Comparison of ENCODE assay signal across 15 cellular contexts in the genomic region with DNA sequence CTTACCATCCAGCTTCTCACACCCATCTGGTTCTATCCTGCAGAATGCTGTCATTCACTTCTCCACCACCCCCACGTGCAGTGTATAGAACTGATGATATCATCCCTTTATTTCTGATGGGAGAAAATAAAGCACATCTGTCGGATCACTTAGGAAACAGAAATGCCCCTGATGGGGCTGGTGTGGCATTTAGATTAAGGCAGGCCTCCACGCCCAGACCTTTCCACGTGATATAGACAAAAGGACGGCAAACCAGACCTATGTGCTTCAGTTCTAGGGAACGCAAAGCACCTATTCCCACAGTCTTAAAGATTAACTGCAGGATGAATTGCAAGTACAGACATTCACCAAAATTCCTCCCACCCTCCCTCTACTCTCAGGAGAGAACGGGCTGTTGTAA. TPM values are rescaled to one million over a fixed set of nuclear protein-coding genes. Genes with fewer than 3 reads are reported as not detected.
DNase-seq lines count a peak whose midpoint lies in the region; ATAC-seq and TF ChIP-seq lines count a peak whose summit lies in the region.
"Had no signal": no experiment of that assay in that cellular context is flagged by ENCODE, and none has a peak within 500 bp of the region (broad histone marks: within the 10 kb centered on the region; RNA-seq: fewer than 3 reads in every experiment).

No MANE protein-coding gene starts in this region.

- H2BK120ac ChIP-seq in IMR-90 (ENCODE audit: low read depth, low read length): peak overlapping the region; percentile 97

- H3K9me1 ChIP-seq in IMR-90 (ENCODE audit: insufficient read depth, low read length): peaks cover 11% of the 10 kb centered on the region

- H4K20me1 ChIP-seq in IMR-90 (ENCODE audit: insufficient read depth, low read length): no peaks in the 10 kb centered on the region
- no peaks in the 10 kb centered on the region for H4K20me1 ChIP-seq in neural progenitor cell (ENCODE audit: low read depth)

- H3K9me3 ChIP-seq in A673 (ENCODE audit: low read depth, low read length, poor library complexity, severe bottlenecking): no peaks in the 10 kb centered on the region
- peaks cover 4% of the 10 kb centered on the region; the same call in 1 of the 2 replicates for H3K9me3 ChIP-seq in IMR-90 (ENCODE audit: control insufficient read depth, insufficient read depth, low read length)
- H3K9me3 ChIP-seq in neural progenitor cell (ENCODE audit: low read depth): no peaks in the 10 kb centered on the region

- peaks cover 32% of the 10 kb centered on the region for H3K4me1 ChIP-seq in A673 (ENCODE audit: insufficient read depth, low read length, poor library complexity, severe bottlenecking)
- H3K4me1 ChIP-seq in IMR-90 (ENCODE audit: control insufficient read depth, insufficient read depth, low read length): peaks cover 13% of the 10 kb centered on the region
- no peaks in the 10 kb centered on the region for H3K4me1 ChIP-seq in neural progenitor cell

- H2AK9ac ChIP-seq in IMR-90 (replicated peaks; ENCODE audit: low read depth, low read length, poor library complexity): peak overlapping the region; percentile 37

- dilution Hi-C loops in IMR-90 (cut with HindIII; ENCODE audit: low sequenced_read_pairs, unreplicated experiment): no loop called here

- intact Hi-C loops in A673 (cut with micrococcal nuclease; ENCODE audit: unreplicated experiment): no loop called here
- intact Hi-C loops in IMR-90 (cut with micrococcal nuclease): no loop called here

- ATAC-seq in IMR-90 (ENCODE audit: low read depth) (no peak), HG02973 (IDR thresholded peaks at IDR 0.05; ENCODE audit: unreplicated experiment) (no peak)
- no peak for ATAC-seq in activated CD8-positive, alpha-beta T cell treated with anti-CD3 and anti-CD28 coated beads, Interleukin-2, amount 10 ng/mL, durations not matched to agents 7 days and 5 days
- ATAC-seq: activated CD8-positive, alpha-beta T cell treated with anti-CD3 and anti-CD28 coated beads for 36 hours; activated T-helper 17 cell treated with anti-CD3 and anti-CD28 coated beads, Interleukin-2, amount 50 U/mL, for 72 hours had no signal

- no peaks in the 10 kb centered on the region for H3K27me3 ChIP-seq in A673 (replicated peaks; ENCODE audit: insufficient read depth, low read depth, low read length, poor library complexity)
- no peaks in the 10 kb centered on the region for H3K27me3 ChIP-seq in IMR-90 (ENCODE audit: control insufficient read depth, insufficient read depth, low read length)
- H3K27me3 ChIP-seq in brain microvascular endothelial cell (replicated peaks): no peaks in the 10 kb centered on the region
- H3K27me3 ChIP-seq in neural progenitor cell: no peaks in the 10 kb centered on the region

- peak overlapping the region; percentile 63 for H3K27ac ChIP-seq in A673 (ENCODE audit: low read depth, low read length, poor library complexity, severe bottlenecking)
- peak overlapping the region; percentile 37; the same call in 1 of the 2 replicates for H3K27ac ChIP-seq in IMR-90 (ENCODE audit: insufficient read depth, low read length)
- H3K27ac ChIP-seq in brain microvascular endothelial cell: peak overlapping the region; percentile 97
- no peak overlapping the region for H3K27ac ChIP-seq in neural progenitor cell

- no peaks in the 10 kb centered on the region for H3K36me3 Mint-ChIP-seq in neural progenitor cell
- H3K36me3 Mint-ChIP-seq in activated CD8-positive, alpha-beta T cell treated with anti-CD3 and anti-CD28 coated beads, Interleukin-2, amount 10 ng/mL, durations not matched to agents 7 days and 5 days (ENCODE audit: low read depth): no peaks in the 10 kb centered on the region

- CTCF ChIA-PET in A673 (lab: Charles Lee): no interaction called here
- CTCF ChIA-PET in IMR-90 (lab: Yijun Ruan, JAX): no interaction called here
- CTCF ChIA-PET in activated CD8-positive, alpha-beta T cell treated with anti-CD3 and anti-CD28 coated beads, Interleukin-2, amount 10 ng/mL, durations not matched to agents 7 days and 5 days (lab: Charles Lee): no interaction called here

- peak overlapping the region; percentile 98 for H2AK5ac ChIP-seq in IMR-90 (ENCODE audit: low read depth, low read length)

- H3K4ac ChIP-seq in IMR-90 (ENCODE audit: low read depth, low read length): peak overlapping the region; percentile 95

- peak overlapping the region; percentile 88; the same call in 1 of the 2 replicates for H4K5ac ChIP-seq in IMR-90 (ENCODE audit: low read depth, low read length)

- H2BK15ac ChIP-seq in IMR-90 (ENCODE audit: low read depth, low read length): peak overlapping the region; percentile 98

- in situ Hi-C loops in IMR-90 (cut with MboI; ENCODE audit: low sequenced_read_pairs) (no loop called here), brain microvascular endothelial cell (cut with HindIII; ENCODE audit: low pct_ligation_motif_present, low sequenced_read_pairs) (no loop called here)

- H3K4me1 Mint-ChIP-seq in neural progenitor cell: peaks cover 25% of the 10 kb centered on the region
- H3K4me1 Mint-ChIP-seq in activated CD8-positive, alpha-beta T cell treated with anti-CD3 and anti-CD28 coated beads, Interleukin-2, amount 10 ng/mL, durations not matched to agents 7 days and 5 days (ENCODE audit: low read depth): no peaks in the 10 kb centered on the region
- H3K4me1 Mint-ChIP-seq: activated T-helper 17 cell treated with anti-CD3 and anti-CD28 coated beads, Interleukin-2, amount 50 U/mL, for 72 hours had no signal

- H3K36me3 ChIP-seq in A673 (ENCODE audit: insufficient read depth, low read length, poor library complexity, severe bottlenecking): no peaks in the 10 kb centered on the region
- no peaks in the 10 kb centered on the region for H3K36me3 ChIP-seq in IMR-90 (ENCODE audit: control insufficient read depth, insufficient read depth, low read length)
- H3K36me3 ChIP-seq in brain microvascular endothelial cell (replicated peaks): no peaks in the 10 kb centered on the region
- H3K36me3 ChIP-seq in neural progenitor cell: no peaks in the 10 kb centered on the region

- H4K91ac ChIP-seq in IMR-90 (ENCODE audit: insufficient read depth, low read depth, low read length): peak overlapping the region; percentile 58

- peak overlapping the region; percentile 42 for H3K4me3 Mint-ChIP-seq in neural progenitor cell
- H3K4me3 Mint-ChIP-seq in activated CD8-positive, alpha-beta T cell treated with anti-CD3 and anti-CD28 coated beads, Interleukin-2, amount 10 ng/mL, durations not matched to agents 7 days and 5 days: no peak overlapping the region
- H3K4me3 Mint-ChIP-seq: activated CD8-positive, alpha-beta T cell treated with anti-CD3 and anti-CD28 coated beads for 36 hours; activated T-helper 17 cell treated with anti-CD3 and anti-CD28 coated beads, Interleukin-2, amount 50 U/mL, for 72 hours had no signal

- H3K27ac Mint-ChIP-seq in neural progenitor cell: peak overlapping the region; percentile 57
- H3K27ac Mint-ChIP-seq in activated CD8-positive, alpha-beta T cell treated with anti-CD3 and anti-CD28 coated beads, Interleukin-2, amount 10 ng/mL, durations not matched to agents 7 days and 5 days: no peak overlapping the region
- H3K27ac Mint-ChIP-seq: activated CD8-positive, alpha-beta T cell treated with anti-CD3 and anti-CD28 coated beads for 36 hours; activated T-helper 17 cell treated with anti-CD3 and anti-CD28 coated beads, Interleukin-2, amount 50 U/mL, for 72 hours had no signal

- TF ChIP-seq CTCF in A673 (conservative IDR thresholded peaks at IDR 0.05; ENCODE audit: low read depth, low read length) (no peak), IMR-90 (conservative IDR thresholded peaks at IDR 0.05; ENCODE audit: low read depth, low read length) (no peak), brain microvascular endothelial cell (IDR thresholded peaks at IDR 0.05; ENCODE audit: low read depth, low read length, missing control alignments) (no peak), neural progenitor cell (IDR thresholded peaks at IDR 0.05) (no peak)

- H2AFZ ChIP-seq in IMR-90 (replicated peaks; ENCODE audit: low read length, poor library complexity) (peak overlapping the region; percentile 59), neural progenitor cell (replicated peaks) (peak overlapping the region; percentile 43)

- H3K4me3 ChIP-seq in A673 (ENCODE audit: low read depth, low read length, poor library complexity, severe bottlenecking): no peak overlapping the region
- H3K4me3 ChIP-seq in IMR-90 (ENCODE audit: insufficient read depth, low read depth, low read length): no peak overlapping the region
- no peak overlapping the region for H3K4me3 ChIP-seq in brain microvascular endothelial cell (ENCODE audit: low read depth, low read length)
- H3K4me3 ChIP-seq in neural progenitor cell: no peak overlapping the region

- H2BK5ac ChIP-seq in IMR-90 (ENCODE audit: low read depth, low read length, poor library complexity, severe bottlenecking): peak overlapping the region; percentile 80

- peaks cover 6% of the 10 kb centered on the region for H3K9me3 Mint-ChIP-seq in neural progenitor cell
- no peaks in the 10 kb centered on the region for H3K9me3 Mint-ChIP-seq in activated CD8-positive, alpha-beta T cell treated with anti-CD3 and anti-CD28 coated beads, Interleukin-2, amount 10 ng/mL, durations not matched to agents 7 days and 5 days (ENCODE audit: insufficient read depth)
- H3K9me3 Mint-ChIP-seq: activated T-helper 17 cell treated with anti-CD3 and anti-CD28 coated beads, Interleukin-2, amount 50 U/mL, for 72 hours had no signal

- no TSS peak for BruUV-seq in A673 (replicated peaks; lab: Mats Ljungman, UMichigan)
- no TSS peak for BruUV-seq in IMR-90 (replicated peaks; lab: Mats Ljungman, UMichigan)

- POLR2A ChIA-PET in A673 (lab: Charles Lee; ENCODE audit: low non-redundant PET) (no interaction called here), IMR-90 (lab: Charles Lee; ENCODE audit: unreplicated experiment) (no interaction called here)
- POLR2A ChIA-PET in activated CD8-positive, alpha-beta T cell treated with anti-CD3 and anti-CD28 coated beads, Interleukin-2, amount 10 ng/mL, durations not matched to agents 7 days and 5 days (lab: Charles Lee): no interaction called here

- H3K18ac ChIP-seq in IMR-90 (ENCODE audit: low read depth, low read length): peak overlapping the region; percentile 88; the same call in 1 of the 2 replicates

- no peak for TF ChIP-seq POLR2A in IMR-90 (IDR thresholded peaks at IDR 0.05; ENCODE audit: low read depth, low read length)

- no peak for TF ChIP-seq RAD21 in IMR-90 (IDR thresholded peaks at IDR 0.05; ENCODE audit: low read length)

- no peaks in the 10 kb centered on the region for H3F3A ChIP-seq in neural progenitor cell (ENCODE audit: low read depth)

- H3K9ac ChIP-seq in IMR-90 (ENCODE audit: low read depth, low read length): no peak overlapping the region
- no peak overlapping the region for H3K9ac ChIP-seq in neural progenitor cell

- H3K4me2 ChIP-seq in IMR-90 (ENCODE audit: low read depth, low read length) (no peak overlapping the region), neural progenitor cell (no peak overlapping the region)

- H3K23ac ChIP-seq in IMR-90 (ENCODE audit: low read depth, low read length): peak overlapping the region; percentile 80; the same call in 1 of the 2 replicates

- peaks cover 15% of the 10 kb centered on the region for H3K27me3 Mint-ChIP-seq in neural progenitor cell (ENCODE audit: insufficient read depth, low read depth)
- peaks cover 7% of the 10 kb centered on the region for H3K27me3 Mint-ChIP-seq in activated CD8-positive, alpha-beta T cell treated with anti-CD3 and anti-CD28 coated beads, Interleukin-2, amount 10 ng/mL, durations not matched to agents 7 days and 5 days (ENCODE audit: low read depth)
- H3K27me3 Mint-ChIP-seq: activated CD8-positive, alpha-beta T cell treated with anti-CD3 and anti-CD28 coated beads for 36 hours; activated T-helper 17 cell treated with anti-CD3 and anti-CD28 coated beads, Interleukin-2, amount 50 U/mL, for 72 hours had no signal

- peak overlapping the region; percentile 57 to 68 for H4K8ac ChIP-seq in IMR-90 (ENCODE audit: low read depth in 2 of 2, low read length in 2 of 2)

- 0 out of 4 replicates have a peak, but pooled peaks cover 0 to 3% of the 10 kb centered on the region in 2 experiments for H3K79me1 ChIP-seq in IMR-90 (ENCODE audit: low read depth in 1 of 2, low read length in 2 of 2)

- no peaks in the 10 kb centered on the region for H3K79me2 ChIP-seq in neural progenitor cell (ENCODE audit: low read depth)

- peak overlapping the region; percentile 95 for H2BK20ac ChIP-seq in IMR-90 (ENCODE audit: low read depth, low read length)

- H3K56ac ChIP-seq in IMR-90 (ENCODE audit: extremely low read depth, insufficient read depth, low read length): peak overlapping the region; percentile 38; the same call in 1 of the 2 replicates

- DNase-seq in A673 (ENCODE audit: low spot score) (peak; percentile 67), IMR-90 (peak; percentile 33), brain microvascular endothelial cell (peak; percentile 47), neural progenitor cell (ENCODE audit: low spot score) (no peak), AG20443 (ENCODE audit: low spot score) (no peak)
- no peak for DNase-seq in stimulated activated CD4-positive, alpha-beta T cell treated with anti-CD3 and anti-CD28 coated beads, Interleukin-2, amount 100 ng/mL, for 24 hours
- no peak for DNase-seq in activated CD8-positive, alpha-beta T cell treated with anti-CD3 and anti-CD28 coated beads, Interleukin-2, amount 10 ng/mL, durations not matched to agents 7 days and 5 days
- DNase-seq: activated CD8-positive, alpha-beta T cell treated with anti-CD3 and anti-CD28 coated beads for 36 hours; COR-L47; glutamatergic neuron; kidney; NCI-H187 treated with DMSO at 0.1 percent for 48 hours; SIG-M5 had no signal

- peak overlapping the region; percentile 99 for H3K14ac ChIP-seq in IMR-90 (replicated peaks; ENCODE audit: low read depth, low read length)

- WGBS in IMR-90 (ENCODE audit: extremely low coverage in 2 of 2, insufficient read length in 1 of 2), 2 experiments: 100% methylated on average over 2 of the region's 7 CpGs; no CpG with 5 or more reads in 1 of the 2 experiments

RNA-seq across cellular contexts. Expression of a gene that starts 27.6 kb away (rescaled TPM):
- 7.1 and 7.2 TPM in 2 replicates for total RNA-seq in A673 (2021)
- total RNA-seq in IMR-90 (2012; rRNA removed): 4.7 and 5.7 TPM in 2 replicates
- polyA plus RNA-seq in IMR-90 (2012; rRNA removed): 4.4 and 4.7 TPM in 2 replicates
- 2.2 and 5.2 TPM in 2 replicates for polyA plus RNA-seq in IMR-90 (2012; cell fraction: cytosol; rRNA removed)
- polyA plus RNA-seq in IMR-90 (2012; cell fraction: nucleus; rRNA removed; ENCODE audit: low replicate concordance): 3.2 and 7.3 TPM in 2 replicates
- 2.8 and 3.7 TPM in 2 replicates for total RNA-seq in neural progenitor cell (ENCODE audit: low replicate concordance)
- 1 to 10 TPM; 2.3 to 2.7 TPM for total RNA-seq in activated CD8-positive, alpha-beta T cell treated with anti-CD3 and anti-CD28 coated beads, Interleukin-2, amount 10 ng/mL, durations not matched to agents 7 days and 5 days

Comparison
In these comparisons a context has a peak if more than half of its experiments do, and no peak if none do; other contexts are left out.
1. DNase-seq: peak in A673 (single experiment), IMR-90 (single experiment) and brain microvascular endothelial cell (single experiment); none in neural progenitor cell (single experiment), AG20443 (single experiment), stimulated activated CD4-positive, alpha-beta T cell treated with anti-CD3 and anti-CD28 coated beads, Interleukin-2, amount 100 ng/mL, for 24 hours (0 of 2) and activated CD8-positive, alpha-beta T cell treated with anti-CD3 and anti-CD28 coated beads, Interleukin-2, amount 10 ng/mL, durations not matched to agents 7 days and 5 days (single experiment).